8 cellular contexts compared by ENCODE assay signal in genomic region chr22:41557401-41558240, GRCh38. TPM values are rescaled to one million over a fixed set of nuclear protein-coding genes. Genes with fewer than 3 reads are reported as not detected.
DNase-seq lines count a peak whose midpoint lies in the region; ATAC-seq and TF ChIP-seq lines count a peak whose summit lies in the region.

No MANE protein-coding gene starts in this region.

- H3K27ac ChIP-seq in lower lobe of right lung (peak overlapping the region; percentile 68), uterus (peak overlapping the region; percentile 58 to 77), Karpas-422 (ENCODE audit: low read length) (no peak overlapping the region)
- no peak overlapping the region for H3K27ac ChIP-seq in effector memory CD4-positive, alpha-beta T cell (ENCODE audit: insufficient read depth, low read length, poor library complexity, severe bottlenecking)

- intact Hi-C loops in lower lobe of right lung (cut with DNase I), result no loop called here
- intact Hi-C loops in uterus (cut with DNase I; ENCODE audit: low total_unique reads), result no loop called here

- no peaks in the 10 kb centered on the region for H3K9me2 ChIP-seq in Karpas-422 (replicated peaks; ENCODE audit: insufficient read depth, low read length)

- H3K9ac ChIP-seq in Karpas-422 (ENCODE audit: low read length), result no peak overlapping the region

- peak; percentile 83 to 84 for ATAC-seq in lower lobe of right lung

- no peak overlapping the region for H3K4me2 ChIP-seq in Karpas-422 (ENCODE audit: low read depth, low read length, poor library complexity, severe bottlenecking)

- TF ChIP-seq POLR2A in uterus (IDR thresholded peaks at IDR 0.05), result no peak

- no peak overlapping the region for H3K4me3 ChIP-seq in cardiac fibroblast (replicated peaks in 1 of 2; ENCODE audit: low read depth in 2 of 2, low read length in 2 of 2)
- no peak overlapping the region for H3K4me3 ChIP-seq in lower lobe of right lung
- H3K4me3 ChIP-seq in uterus, result peak overlapping the region in 1 of 2 donors; percentile 11
- no peak overlapping the region for H3K4me3 ChIP-seq in effector memory CD4-positive, alpha-beta T cell (ENCODE audit: insufficient read depth, low read depth, low read length, poor library complexity, severe bottlenecking)
- no peak overlapping the region for H3K4me3 ChIP-seq in Karpas-422 (ENCODE audit: low read length)

- no peaks in the 10 kb centered on the region for H3K9me3 ChIP-seq in lower lobe of right lung
- H3K9me3 ChIP-seq in uterus, result no peaks in the 10 kb centered on the region
- no peaks in the 10 kb centered on the region for H3K9me3 ChIP-seq in effector memory CD4-positive, alpha-beta T cell (ENCODE audit: control insufficient read depth, low read length)
- H3K9me3 ChIP-seq in Karpas-422 (ENCODE audit: low read length), result no peaks in the 10 kb centered on the region

- H4K20me1 ChIP-seq in Karpas-422 (ENCODE audit: insufficient read depth, low read depth, low read length), result no peaks in the 10 kb centered on the region

- H2AFZ ChIP-seq in Karpas-422 (ENCODE audit: low read length), result no peak overlapping the region

- no peaks in the 10 kb centered on the region for H3K27me3 ChIP-seq in lower lobe of right lung (ENCODE audit: low read depth)
- H3K27me3 ChIP-seq in uterus, result no peaks in the 10 kb centered on the region
- H3K27me3 ChIP-seq in effector memory CD4-positive, alpha-beta T cell (replicated peaks; ENCODE audit: control insufficient read depth, insufficient read depth, low read length, poor library complexity, severe bottlenecking), result peaks cover 10% of the 10 kb centered on the region
- no peaks in the 10 kb centered on the region for H3K27me3 ChIP-seq in Karpas-422 (ENCODE audit: low read length)

- H3K4me1 ChIP-seq in lower lobe of right lung, result peaks cover 25% of the 10 kb centered on the region
- peaks cover 5 to 8% of the 10 kb centered on the region in 2 donors for H3K4me1 ChIP-seq in uterus
- no peaks in the 10 kb centered on the region for H3K4me1 ChIP-seq in effector memory CD4-positive, alpha-beta T cell (ENCODE audit: control insufficient read depth, insufficient read depth, low read length, poor library complexity, severe bottlenecking)
- H3K4me1 ChIP-seq in Karpas-422 (ENCODE audit: low read length), result peaks cover 13% of the 10 kb centered on the region

- H3K79me2 ChIP-seq in Karpas-422 (ENCODE audit: low read length), result no peaks in the 10 kb centered on the region

- DNase-seq in AG08395 (ENCODE audit: low spot score), result peak; percentile 82
- peak; percentile 97 for DNase-seq in LHCN-M2 (ENCODE audit: low read depth)
- peak; percentile 85 to 96 for DNase-seq in cardiac fibroblast (ENCODE audit: low read depth in 2 of 2)
- DNase-seq in lower lobe of right lung, result peak; percentile 75
- DNase-seq in uterus, result peak; percentile 79 to 83
- no peak for DNase-seq in AML-193 (lab: John Stamatoyannopoulos, UW)
- no peak for DNase-seq in effector memory CD4-positive, alpha-beta T cell
- DNase-seq in Karpas-422, result no peak

- TF ChIP-seq CTCF in cardiac fibroblast (IDR thresholded peaks at IDR 0.05; ENCODE audit: low read depth, low read length), result no peak
- no peak for TF ChIP-seq CTCF in lower lobe of right lung (IDR thresholded peaks at IDR 0.05)
- no peak for TF ChIP-seq CTCF in uterus (IDR thresholded peaks at IDR 0.05)

- H3K36me3 ChIP-seq in lower lobe of right lung (no peaks in the 10 kb centered on the region), uterus (no peaks in the 10 kb centered on the region), Karpas-422 (ENCODE audit: insufficient read depth, low read length) (no peaks in the 10 kb centered on the region)
- no peaks in the 10 kb centered on the region for H3K36me3 ChIP-seq in effector memory CD4-positive, alpha-beta T cell (ENCODE audit: control insufficient read depth, insufficient read depth, low read length)

RNA-seq across cellular contexts. Expression of gene CSDC2, which starts 3.2 kb away (rescaled TPM):
- total RNA-seq in LHCN-M2 (2014; rRNA removed) (0.77 and 0.92 TPM in 2 replicates), lower lobe of right lung (2.4 TPM), uterus (10 to 100 TPM in 2 of 4 donors, 1 to 10 TPM in 2; 2.4 to 83.0 (median 19.6) TPM)
- polyA plus RNA-seq in LHCN-M2 (2012), result 12.5 TPM
- not detected in 2 replicates for total RNA-seq in Karpas-422 (2014; rRNA removed; shearing (Covaris generic); ENCODE audit: low replicate concordance)

RNA-seq across cellular contexts. Expression of gene POLR3H, which starts 13.4 kb away (rescaled TPM):
- total RNA-seq in LHCN-M2 (2014; rRNA removed) (20.0 and 20.6 TPM in 2 replicates), lower lobe of right lung (39.0 TPM), uterus (10 to 100 TPM in 2 of 4 donors, 1 to 10 TPM in 2; 3.2 to 41.9 (median 16.6) TPM)
- 41.7 TPM for polyA plus RNA-seq in LHCN-M2 (2012)
- 13.2 and 17.1 TPM in 2 replicates for total RNA-seq in Karpas-422 (2014; rRNA removed; shearing (Covaris generic); ENCODE audit: low replicate concordance)

RNA-seq across cellular contexts. Expression of gene PMM1, which starts 32.0 kb away (rescaled TPM):
- total RNA-seq in LHCN-M2 (2014; rRNA removed) (29.9 and 34.4 TPM in 2 replicates), lower lobe of right lung (47.3 TPM), uterus (10 to 100 TPM; 21.0 to 76.5 (median 34.6) TPM)
- 93.4 TPM for polyA plus RNA-seq in LHCN-M2 (2012)
- 10.0 and 15.2 TPM in 2 replicates for total RNA-seq in Karpas-422 (2014; rRNA removed; shearing (Covaris generic); ENCODE audit: low replicate concordance)

Comparison
In these comparisons a context has a peak if more than half of its experiments do, and no peak if none do; other contexts are left out.
1. DNase-seq: peak in AG08395 (single experiment), LHCN-M2 (single experiment), cardiac fibroblast (2 of 2), lower lobe of right lung (single experiment) and uterus (2 of 2); none in AML-193 (0 of 2), effector memory CD4-positive, alpha-beta T cell (0 of 3) and Karpas-422 (single experiment).
2. H3K27ac ChIP-seq: peak in lower lobe of right lung (single experiment) and uterus (2 of 2); none in effector memory CD4-positive, alpha-beta T cell (single experiment) and Karpas-422 (single experiment).